In genomic region chr1:235971020-235971419, GRCh38 we compare ENCODE assay signal across 8 cellular contexts.
DNase-seq lines count a peak whose midpoint lies in the region; ATAC-seq and TF ChIP-seq lines count a peak whose summit lies in the region.

No MANE protein-coding gene starts in this region.

- H3K79me2 ChIP-seq in HCT116 (ENCODE audit: insufficient read depth, low read length): no peaks in the 10 kb centered on the region

- intact Hi-C loops in HCT116 (cut with micrococcal nuclease): loop anchor here (1.0 to 10.0 kb wide), 7 partner anchors 105 to 869 kb away; partner anchors contain the start of gene LYST
- intact Hi-C loops in spleen (cut with DNase I; ENCODE audit: low total_unique reads): loop anchor here (5.0 kb wide), 1 partner anchor 454 kb away; no protein-coding TSS in a partner anchor

- no peaks in the 10 kb centered on the region for H3K36me3 ChIP-seq in HCT116 (ENCODE audit: control insufficient read depth in 1 of 2, insufficient read depth in 2 of 2, low read length in 2 of 2)
- H3K36me3 ChIP-seq in SJCRH30: no peaks in the 10 kb centered on the region
- H3K36me3 ChIP-seq in gastroesophageal sphincter: peaks cover 0 to 17% of the 10 kb centered on the region in 2 donors
- peaks cover 0 to 7% (median 0%) of the 10 kb centered on the region in 6 donors for H3K36me3 ChIP-seq in spleen

- H3K27ac ChIP-seq in HCT116 (ENCODE audit: low read depth, low read length) (no peak overlapping the region), SJCRH30 (no peak overlapping the region), gastroesophageal sphincter (peak overlapping the region; percentile 92 to 99 (median 94)), spleen (peak overlapping the region; percentile 58 to 95 (median 90))

- POLR2A ChIA-PET in HCT116 (lab: Charles Lee): no interaction called here

- peak overlapping the region; percentile 97 for H2AFZ ChIP-seq in HCT116 (ENCODE audit: low read depth, low read length, poor library complexity, severe bottlenecking)

- no peak for DNase-seq in HCT116 (ENCODE audit: low read depth, low spot score)
- DNase-seq in SJCRH30: no peak
- DNase-seq in spleen: no peak
- no peak for DNase-seq in activated CD4-positive, alpha-beta T cell treated with anti-CD3 and anti-CD28 coated beads for 1 hour
- DNase-seq in NCI-H524 treated with DMSO at 0.1 percent for 48 hours (lab: John Stamatoyannopoulos, UW): no peak
- DNase-seq in HK-2 (ENCODE audit: unreplicated experiment): no peak

- 22 to 31% methylated on average over 3 of the region's 3 CpGs for WGBS in gastroesophageal sphincter (ENCODE audit: low coverage in 1 of 2), 2 donors
- WGBS in spleen, 5 donors: 42 to 72% (median 57%) methylated on average over 3 of the region's 3 CpGs

- H3K27me3 ChIP-seq in HCT116 (ENCODE audit: insufficient read depth, low read length): no peaks in the 10 kb centered on the region
- no peaks in the 10 kb centered on the region for H3K27me3 ChIP-seq in SJCRH30
- H3K27me3 ChIP-seq in gastroesophageal sphincter: no peaks in the 10 kb centered on the region
- H3K27me3 ChIP-seq in spleen (replicated peaks in 1 of 7): no peaks in the 10 kb centered on the region

- H3K9ac ChIP-seq in HCT116 (ENCODE audit: low read length): no peak overlapping the region

- no peak for ATAC-seq in HCT116
- no peak for ATAC-seq in gastroesophageal sphincter
- ATAC-seq in HG02981 (IDR thresholded peaks at IDR 0.05; ENCODE audit: unreplicated experiment): no peak

- RAD21 ChIA-PET in HCT116 (lab: Charles Lee; ENCODE audit: low non-redundant PET in 1 of 2, low total read pairs in 2 of 2, uncharacterized antibody in 2 of 2, unreplicated experiment in 2 of 2): interaction anchor here (0.6 to 1.2 kb wide), 4 partner anchors 102 to 373 kb away, joined by 3 to 6 read pairs (median 4); partner anchors contain the start of gene LYST (in 1 of the 2)

- H3K9me2 ChIP-seq in HCT116 (ENCODE audit: insufficient read depth): no peaks in the 10 kb centered on the region

- H3K9me3 ChIP-seq in HCT116 (ENCODE audit: control insufficient read depth in 1 of 2, insufficient read depth in 1 of 2, low read depth in 1 of 2, low read length in 2 of 2): no peaks in the 10 kb centered on the region
- no peaks in the 10 kb centered on the region for H3K9me3 ChIP-seq in SJCRH30 (replicated peaks)
- H3K9me3 ChIP-seq in gastroesophageal sphincter: no peaks in the 10 kb centered on the region
- no peaks in the 10 kb centered on the region for H3K9me3 ChIP-seq in spleen

- H3K4me1 ChIP-seq in HCT116 (ENCODE audit: control insufficient read depth in 1 of 2, insufficient read depth in 2 of 2, low read length in 2 of 2) (peaks cover 4 to 11% of the 10 kb centered on the region in 2 experiments), SJCRH30 (no peaks in the 10 kb centered on the region; the same call in 1 of the 2 replicates), gastroesophageal sphincter (peaks cover 0 to 26% (median 13%) of the 10 kb centered on the region in 3 donors), spleen (peaks cover 10 to 46% (median 22%) of the 10 kb centered on the region in 6 donors)

- peak overlapping the region; percentile 65 for H3K4me2 ChIP-seq in HCT116 (ENCODE audit: low read length)

- H3K4me3 ChIP-seq in HCT116 (replicated peaks in 1 of 2; ENCODE audit: low read depth in 1 of 2, low read length in 2 of 2) (no peak overlapping the region), SJCRH30 (peak overlapping the region; percentile 52; the same call in 1 of the 2 replicates), gastroesophageal sphincter (peak overlapping the region in 1 of 2 donors; percentile 52), spleen (peak overlapping the region in 1 of 8 donors; percentile 58)

- TF ChIP-seq POLR2A in HCT116 (IDR thresholded peaks at IDR 0.05; ENCODE audit: borderline replicate concordance, extremely low read depth, insufficient read depth, insufficient read length) (no peak), gastroesophageal sphincter (IDR thresholded peaks at IDR 0.05) (no peak), spleen (IDR thresholded peaks at IDR 0.05) (no peak)

- CTCF ChIA-PET in HCT116 (lab: Charles Lee): interaction anchor here (0.6 to 2.0 kb wide), 23 partner anchors 8 to 537 kb away, joined by 3 to 15 read pairs (median 5); partner anchors contain the start of genes B3GALNT2 and LYST

- TF ChIP-seq CTCF in HCT116 (IDR thresholded peaks at IDR 0.05 in 2 of 3, conservative IDR thresholded peaks at IDR 0.05 in 1 of 3; ENCODE audit: borderline replicate concordance in 1 of 3, insufficient read depth in 1 of 3, low read depth in 2 of 3, low read length in 2 of 3) (no peak), gastroesophageal sphincter (IDR thresholded peaks at IDR 0.05) (no peak), spleen (IDR thresholded peaks at IDR 0.05 in 8 of 11, conservative IDR thresholded peaks at IDR 0.05 in 3 of 11) (no peak)

- TF ChIP-seq RAD21 in HCT116 (IDR thresholded peaks at IDR 0.05; ENCODE audit: low read depth): no peak

- no peaks in the 10 kb centered on the region for H4K20me1 ChIP-seq in HCT116 (ENCODE audit: insufficient read depth)

- no peak for TF ChIP-seq EP300 in gastroesophageal sphincter (IDR thresholded peaks at IDR 0.05)

- BruUV-seq in HCT116 (replicated peaks; lab: Mats Ljungman, UMichigan): no TSS peak

TF ChIP-seq in HCT116, 20 proteins besides CTCF, POLR2A, EP300 and RAD21:
- TF ChIP-seq CBX3 (IDR thresholded peaks at IDR 0.05; ENCODE audit: low read depth) (no peak), EGR1 (IDR thresholded peaks at IDR 0.05; ENCODE audit: low read depth) (no peak), EZH2phosphoT487 (IDR thresholded peaks at IDR 0.05; ENCODE audit: borderline replicate concordance) (no peak), REST (IDR thresholded peaks at IDR 0.05; ENCODE audit: low read depth) (no peak), ATF3 (IDR thresholded peaks at IDR 0.05) (no peak), JUND (IDR thresholded peaks at IDR 0.05) (no peak), ZBTB33 (IDR thresholded peaks at IDR 0.05; ENCODE audit: extremely low read depth, insufficient replicate concordance, low read length) (no peak), POLR2AphosphoS5 (IDR thresholded peaks at IDR 0.05; ENCODE audit: low read depth, low read length) (no peak)

Comparison
In these comparisons a context has a peak if more than half of its experiments do, and no peak if none do; other contexts are left out.
1. H3K27ac ChIP-seq: peak in gastroesophageal sphincter (4 of 4) and spleen (8 of 8); none in HCT116 (single experiment) and SJCRH30 (single experiment).